8 cellular contexts compared by ENCODE assay signal in genomic region chr5:76303917-76304316, GRCh38.
DNase-seq lines count a peak whose midpoint lies in the region; ATAC-seq and TF ChIP-seq lines count a peak whose summit lies in the region.

No MANE protein-coding gene starts in this region.

- no peak overlapping the region for H3K27ac ChIP-seq in dorsolateral prefrontal cortex

- no peak overlapping the region for H3K4me3 Mint-ChIP-seq in CD14-positive monocyte

- no peak for TF ChIP-seq CTCF in CD14-positive monocyte (IDR thresholded peaks at IDR 0.05)
- TF ChIP-seq CTCF in dorsolateral prefrontal cortex (IDR thresholded peaks at IDR 0.05 in 54 of 56, conservative IDR thresholded peaks at IDR 0.05 in 2 of 56; ENCODE audit: low read depth in 1 of 56, partially characterized antibody in 56 of 56): no peak

- DNase-seq in CD14-positive monocyte (ENCODE audit: low spot score) (no peak), NCI-H69 (lab: John Stamatoyannopoulos, UW) (peak; percentile 43), dorsolateral prefrontal cortex (no peak), MV-4-11 (lab: John Stamatoyannopoulos, UW) (no peak), GDM1 (lab: John Stamatoyannopoulos, UW) (no peak)
- peak; percentile 33 for DNase-seq in central memory CD4-positive, alpha-beta T cell

- peaks cover 0 to 14% (median 0%) of the 10 kb centered on the region in 45 donors for H3K27me3 ChIP-seq in dorsolateral prefrontal cortex

- ATAC-seq in GM19468 (IDR thresholded peaks at IDR 0.05; ENCODE audit: extremely low read depth, unreplicated experiment) (peak; percentile 38), GM19328 (IDR thresholded peaks at IDR 0.05; ENCODE audit: unreplicated experiment) (no peak)

- peaks cover 41% of the 10 kb centered on the region for H3K4me1 Mint-ChIP-seq in CD14-positive monocyte

- peaks cover 0 to 3% of the 10 kb centered on the region in 2 donors for H3K36me3 Mint-ChIP-seq in CD14-positive monocyte

- peak overlapping the region in 6 of 7 donors; percentile 6 to 95 (median 88) for H3K27ac Mint-ChIP-seq in CD14-positive monocyte

- intact Hi-C loops in CD14-positive monocyte (cut with micrococcal nuclease): loop anchor here in 1 of 2 donors (10.0 kb wide), 1 partner anchor 71 kb away; no protein-coding TSS in a partner anchor
- intact Hi-C loops in dorsolateral prefrontal cortex (cut with DNase I): no loop called here

- H3K9me3 Mint-ChIP-seq in CD14-positive monocyte: peaks cover 0 to 2% (median 0%) of the 10 kb centered on the region in 7 donors

- H3K4me3 ChIP-seq in dorsolateral prefrontal cortex: no peak overlapping the region

- H3K27me3 Mint-ChIP-seq in CD14-positive monocyte (ENCODE audit: low read depth in 3 of 3): no peaks in the 10 kb centered on the region

Comparison
In these comparisons a context has a peak if more than half of its experiments do, and no peak if none do; other contexts are left out.
1. DNase-seq: peak in NCI-H69 (single experiment) and central memory CD4-positive, alpha-beta T cell (single experiment); none in CD14-positive monocyte (single experiment), dorsolateral prefrontal cortex (0 of 10), MV-4-11 (single experiment) and GDM1 (single experiment).